Comparison of ENCODE assay signal across 13 cellular contexts in the genomic region with DNA sequence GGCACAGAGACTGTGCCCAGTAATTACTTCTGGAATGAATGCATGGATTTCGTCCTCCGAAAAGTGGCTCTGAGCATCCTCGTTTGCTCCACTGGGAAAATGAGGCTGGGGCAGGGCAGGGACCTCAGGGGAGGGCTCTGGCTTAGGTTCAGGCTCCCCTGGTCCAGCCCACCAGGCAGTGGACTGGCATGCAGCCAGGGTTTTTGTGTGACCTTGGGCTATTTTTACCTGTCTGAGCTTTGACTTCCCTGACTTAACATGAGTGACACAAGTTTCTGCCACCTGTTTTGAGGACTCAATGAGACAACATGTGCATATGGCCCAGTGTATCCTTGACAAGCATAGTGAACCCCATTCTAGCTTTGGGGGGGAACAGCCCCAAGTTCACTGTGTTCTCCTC. TPM values are rescaled to one million over a fixed set of nuclear protein-coding genes. Genes with fewer than 3 reads are reported as not detected.
DNase-seq lines count a peak whose midpoint lies in the region; ATAC-seq and TF ChIP-seq lines count a peak whose summit lies in the region.
"Had no signal": no experiment of that assay in that cellular context is flagged by ENCODE, and none has a peak within 500 bp of the region (broad histone marks: within the 10 kb centered on the region; RNA-seq: fewer than 3 reads in every experiment).

No MANE protein-coding gene starts in this region.

- DNase-seq in NCI-H345 (lab: John Stamatoyannopoulos, UW) (peak; percentile 36), NCI-H345 treated with DMSO at 0.1 percent for 48 hours (lab: John Stamatoyannopoulos, UW; ENCODE audit: unreplicated experiment) (no peak), NCI-H69 (lab: John Stamatoyannopoulos, UW) (peak; percentile 56), right atrium auricular region (ENCODE audit: low spot score) (no peak), DMS53 treated with DMSO at 0.1 percent for 48 hours (lab: John Stamatoyannopoulos, UW; ENCODE audit: unreplicated experiment) (no peak)
- no peak for DNase-seq in effector memory CD4-positive, alpha-beta T cell
- DNase-seq: activated T-cell treated with anti-CD3 and anti-CD28 coated beads, Interleukin-2, amount 50 U/mL, for 72 hours; HCEC 1CT; NCI-H1048; right lobe of liver had no signal

- H3K36me3 ChIP-seq in right atrium auricular region: no peaks in the 10 kb centered on the region
- H3K36me3 ChIP-seq in skeletal muscle satellite cell (ENCODE audit: insufficient read depth, low read length): no peaks in the 10 kb centered on the region
- H3K36me3 ChIP-seq in effector memory CD4-positive, alpha-beta T cell (ENCODE audit: control insufficient read depth, insufficient read depth, low read length): no peaks in the 10 kb centered on the region
- H3K36me3 ChIP-seq: right lobe of liver had no signal

- no peaks in the 10 kb centered on the region for H3K27me3 ChIP-seq in right atrium auricular region
- H3K27me3 ChIP-seq in skeletal muscle satellite cell (ENCODE audit: control insufficient read depth, insufficient read depth, low read length): no peaks in the 10 kb centered on the region
- H3K27me3 ChIP-seq in effector memory CD4-positive, alpha-beta T cell (replicated peaks; ENCODE audit: control insufficient read depth, insufficient read depth, low read length, poor library complexity, severe bottlenecking): no peaks in the 10 kb centered on the region
- H3K27me3 ChIP-seq: right lobe of liver had no signal

- peak overlapping the region; percentile 71 to 79 for H3K27ac ChIP-seq in right atrium auricular region
- H3K27ac ChIP-seq in effector memory CD4-positive, alpha-beta T cell (ENCODE audit: insufficient read depth, low read length, poor library complexity, severe bottlenecking): no peak overlapping the region
- H3K27ac ChIP-seq: right lobe of liver had no signal

- H3K4me1 ChIP-seq in right atrium auricular region: peaks cover 0 to 39% of the 10 kb centered on the region in 2 donors
- H3K4me1 ChIP-seq in skeletal muscle satellite cell (ENCODE audit: control insufficient read depth, insufficient read depth, low read length): peaks cover 11% of the 10 kb centered on the region
- H3K4me1 ChIP-seq in effector memory CD4-positive, alpha-beta T cell (ENCODE audit: control insufficient read depth, insufficient read depth, low read length, poor library complexity, severe bottlenecking): peaks cover 4% of the 10 kb centered on the region

- H3K9me3 ChIP-seq in right atrium auricular region (no peaks in the 10 kb centered on the region), skeletal muscle satellite cell (replicated peaks; ENCODE audit: low read length) (no peaks in the 10 kb centered on the region)
- no peaks in the 10 kb centered on the region for H3K9me3 ChIP-seq in effector memory CD4-positive, alpha-beta T cell (ENCODE audit: control insufficient read depth, low read length)
- H3K9me3 ChIP-seq: right lobe of liver had no signal

- no peak overlapping the region for H3K9ac ChIP-seq in skeletal muscle satellite cell (ENCODE audit: low read depth, low read length)

- TF ChIP-seq CTCF in right atrium auricular region (IDR thresholded peaks at IDR 0.05): no peak

- peak overlapping the region; percentile 81 for H3K4me2 ChIP-seq in skeletal muscle satellite cell (ENCODE audit: low read length)

- ATAC-seq in HG03354 (IDR thresholded peaks at IDR 0.05; ENCODE audit: poor library complexity, severe bottlenecking, unreplicated experiment): no peak

- H3K4me3 ChIP-seq in right atrium auricular region: peak overlapping the region in 1 of 2 donors; percentile 50
- no peak overlapping the region for H3K4me3 ChIP-seq in skeletal muscle satellite cell (ENCODE audit: low read length)
- no peak overlapping the region for H3K4me3 ChIP-seq in effector memory CD4-positive, alpha-beta T cell (ENCODE audit: insufficient read depth, low read depth, low read length, poor library complexity, severe bottlenecking)

RNA-seq across cellular contexts. Expression of gene EDN2, which starts 32.6 kb away (rescaled TPM):
- under 1 TPM in 1 of 2 donors, not detected in 1; 0.78 TPM for total RNA-seq in right atrium auricular region
- not detected in 2 replicates for total RNA-seq in skeletal muscle satellite cell (2012; rRNA removed)
- total RNA-seq: activated T-cell treated with anti-CD3 and anti-CD28 coated beads, Interleukin-2, amount 50 U/mL, for 72 hours; HT1080 had no signal

Comparison
In these comparisons a context has a peak if more than half of its experiments do, and no peak if none do; other contexts are left out.
1. DNase-seq: peak in NCI-H345 (single experiment) and NCI-H69 (single experiment); none in NCI-H345 treated with DMSO at 0.1 percent for 48 hours (single experiment), right atrium auricular region (single experiment), DMS53 treated with DMSO at 0.1 percent for 48 hours (single experiment) and effector memory CD4-positive, alpha-beta T cell (0 of 3).